20 cellular contexts compared by ENCODE assay signal in the genomic region with DNA sequence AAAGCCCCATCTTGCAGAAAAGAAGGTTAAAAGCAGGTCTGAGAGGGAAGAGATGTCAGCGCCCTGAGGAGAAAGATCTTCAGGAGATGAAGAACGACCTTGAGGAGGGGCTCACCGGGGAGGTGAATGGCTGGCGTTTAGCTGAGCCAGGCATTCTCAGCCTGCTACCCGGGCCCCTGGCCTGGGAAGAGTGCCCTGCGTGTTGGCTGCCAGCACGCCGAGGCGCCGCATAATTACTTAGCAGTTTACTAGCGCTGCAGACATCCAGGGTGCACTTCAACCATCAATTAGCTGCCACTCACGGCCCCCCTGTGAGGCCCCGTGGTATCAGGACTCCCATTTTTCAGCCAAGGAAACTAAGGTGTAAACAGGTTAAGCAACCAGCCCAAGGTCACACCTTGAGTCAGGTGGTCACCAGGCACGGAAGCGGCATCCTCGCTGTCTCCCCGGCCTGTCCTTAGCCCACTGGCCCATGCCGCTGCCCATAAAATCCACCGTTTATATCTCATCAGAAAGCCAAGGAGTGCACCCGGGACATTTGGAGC.
"Had no signal": no experiment of that assay in that cellular context is flagged by ENCODE, and none has a peak within 500 bp of the region (broad histone marks: within the 10 kb centered on the region; RNA-seq: fewer than 3 reads in every experiment).

No MANE protein-coding gene starts in this region.

- H3K4me1 Mint-ChIP-seq: activated CD4-positive, alpha-beta T cell treated with anti-CD3 and anti-CD28 coated beads, Interleukin-2, amount 10 ng/mL, durations not matched to agents 24 days and 14 days; central memory CD8-positive, alpha-beta T cell; naive B cell had no signal

- ATAC-seq: activated CD8-positive, alpha-beta T cell treated with anti-CD3 and anti-CD28 coated beads, Interleukin-2, amount 10 ng/mL, durations not matched to agents 7 days and 5 days; activated T-cell treated with anti-CD3 and anti-CD28 coated beads, Interleukin-2, amount 50 U/mL, for 72 hours; heart right ventricle; left colon had no signal

- H3K27ac Mint-ChIP-seq: activated CD4-positive, alpha-beta T cell treated with anti-CD3 and anti-CD28 coated beads, Interleukin-2, amount 10 ng/mL, durations not matched to agents 24 days and 14 days; activated CD8-positive, alpha-beta T cell treated with anti-CD3 and anti-CD28 coated beads, Interleukin-2, amount 10 ng/mL, durations not matched to agents 7 days and 5 days; activated T-cell treated with anti-CD3 and anti-CD28 coated beads, Interleukin-2, amount 50 U/mL, for 72 hours; naive B cell had no signal

- H3K9me3 ChIP-seq: transverse colon, vagina had no signal

- H3K27me3 Mint-ChIP-seq: activated CD4-positive, alpha-beta T cell treated with anti-CD3 and anti-CD28 coated beads, Interleukin-2, amount 10 ng/mL, durations not matched to agents 24 days and 14 days; central memory CD8-positive, alpha-beta T cell; naive B cell had no signal

- H3K4me1 ChIP-seq: transverse colon had no signal

- H3K36me3 Mint-ChIP-seq: naive B cell had no signal

- H3K4me3 ChIP-seq: heart right ventricle, lung, transverse colon, vagina had no signal

- H3K9me3 Mint-ChIP-seq: activated CD4-positive, alpha-beta T cell treated with anti-CD3 and anti-CD28 coated beads, Interleukin-2, amount 10 ng/mL, durations not matched to agents 24 days and 14 days; central memory CD8-positive, alpha-beta T cell; naive B cell had no signal

- H3K4me3 Mint-ChIP-seq: activated CD4-positive, alpha-beta T cell treated with anti-CD3 and anti-CD28 coated beads, Interleukin-2, amount 10 ng/mL, durations not matched to agents 24 days and 14 days; activated CD8-positive, alpha-beta T cell treated with anti-CD3 and anti-CD28 coated beads, Interleukin-2, amount 10 ng/mL, durations not matched to agents 7 days and 5 days; activated T-cell treated with anti-CD3 and anti-CD28 coated beads, Interleukin-2, amount 50 U/mL, for 72 hours; central memory CD8-positive, alpha-beta T cell; naive B cell had no signal

- DNase-seq: activated CD4-positive, alpha-beta T cell treated with anti-CD3 and anti-CD28 coated beads, Interleukin-2, amount 10 ng/mL, durations not matched to agents 24 days and 14 days; activated CD4-positive, CD25-positive, alpha-beta regulatory T cell; activated CD8-positive, alpha-beta memory T cell treated with anti-CD3 and anti-CD28 coated beads, Interleukin-2, amount 50 U/mL, for 4 hours; activated CD8-positive, alpha-beta T cell treated with anti-CD3 and anti-CD28 coated beads, Interleukin-2, amount 10 ng/mL, durations not matched to agents 7 days and 5 days; activated T-cell treated with anti-CD3 and anti-CD28 coated beads, Interleukin-2, amount 50 U/mL, for 72 hours; brain microvascular endothelial cell; effector memory CD4-positive, alpha-beta T cell; foreskin fibroblast; heart right ventricle; left colon; naive B cell; right cardiac atrium; small intestine; stimulated activated CD4-positive, alpha-beta T cell treated with anti-CD3 and anti-CD28 coated beads, Interleukin-4, amount 100 ng/mL, for 4 hours; stimulated activated CD8-positive, alpha-beta memory T cell treated with anti-CD3 and anti-CD28 coated beads, Interleukin-4, amount 100 ng/mL, for 48 hours; stimulated activated naive CD4-positive, alpha-beta T cell treated with Interleukin-2 at 50 U/mL for 16 hours; transverse colon had no signal

- H3K27me3 ChIP-seq: brain microvascular endothelial cell, transverse colon, vagina had no signal

- H3K27ac ChIP-seq: brain microvascular endothelial cell, heart right ventricle, transverse colon, vagina had no signal
